Comparison of ENCODE assay signal across 23 cellular contexts in genomic region chr17:36741019-36741902, GRCh38.
"Had no signal": no experiment of that assay in that cellular context is flagged by ENCODE, and none has a peak within 500 bp of the region (broad histone marks: within the 10 kb centered on the region; RNA-seq: fewer than 3 reads in every experiment).

No MANE protein-coding gene starts in this region.

- H3K36me3 Mint-ChIP-seq: activated naive CD8-positive, alpha-beta T cell treated with anti-CD3 and anti-CD28 coated beads, Interleukin-2, amount 10 ng/mL, durations not matched to agents 7 days and 5 days; memory B cell; natural killer cell had no signal

- H3K27me3 Mint-ChIP-seq: stimulated activated naive CD8-positive, alpha-beta T cell treated with anti-CD3 and anti-CD28 coated beads, Interleukin-15, Interleukin-2, amounts not matched to agents 100 ng/mL and 50 ng/mL, for 24 hours had no signal

- H3K27me3 ChIP-seq: ascending aorta, right lobe of liver, upper lobe of left lung had no signal

- H3K9me3 Mint-ChIP-seq: activated naive CD8-positive, alpha-beta T cell treated with anti-CD3 and anti-CD28 coated beads, Interleukin-2, amount 10 ng/mL, durations not matched to agents 7 days and 5 days; effector memory CD8-positive, alpha-beta T cell; memory B cell; stimulated activated naive CD8-positive, alpha-beta T cell treated with anti-CD3 and anti-CD28 coated beads, Interleukin-15, Interleukin-2, amounts not matched to agents 100 ng/mL and 50 ng/mL, for 24 hours had no signal

- H3K27ac ChIP-seq: ascending aorta, brain microvascular endothelial cell, coronary artery, heart left ventricle, neutrophil, right lobe of liver had no signal

- H3K4me1 ChIP-seq: ascending aorta, heart left ventricle, right lobe of liver, upper lobe of left lung had no signal

- ATAC-seq: effector memory CD8-positive, alpha-beta T cell; esophagus mucosa; heart left ventricle had no signal

- H3K4me1 Mint-ChIP-seq: activated naive CD8-positive, alpha-beta T cell treated with anti-CD3 and anti-CD28 coated beads, Interleukin-2, amount 10 ng/mL, durations not matched to agents 7 days and 5 days; memory B cell had no signal

- DNase-seq: activated CD4-positive, alpha-beta T cell treated with anti-CD3 and anti-CD28 coated beads for 1 hour; activated CD4-positive, alpha-beta T cell treated with anti-CD3 and anti-CD28 coated beads, Interleukin-2, amount 50 U/mL, for 1 hour; activated effector memory CD4-positive, alpha-beta T cell treated with Interleukin-2 at 50 U/mL for 16 hours; activated naive CD4-positive, alpha-beta T cell treated with Interleukin-2 at 50 U/mL for 16 hours; activated naive CD8-positive, alpha-beta T cell treated with anti-CD3 and anti-CD28 coated beads, Interleukin-2, amount 10 ng/mL, durations not matched to agents 7 days and 5 days; activated T-cell treated with anti-CD3 and anti-CD28 coated beads for 4 hours; brain microvascular endothelial cell; effector memory CD8-positive, alpha-beta T cell; foreskin fibroblast; heart left ventricle; natural killer cell; right lobe of liver; stimulated activated CD4-positive, alpha-beta T cell treated with anti-CD3 and anti-CD28 coated beads, Interleukin-12 subunit alpha, Interleukin-12 subunit beta, amount 100 ng/mL, for 4 hours; stimulated activated CD4-positive, alpha-beta T cell treated with anti-CD3 and anti-CD28 coated beads, Interleukin-4, amount 100 ng/mL, for 1 hour; substantia nigra; T-helper 2 cell; upper lobe of left lung had no signal

- H3K36me3 ChIP-seq: ascending aorta, brain microvascular endothelial cell, heart left ventricle, neutrophil, right lobe of liver, upper lobe of left lung had no signal

- H3K4me3 Mint-ChIP-seq: activated naive CD8-positive, alpha-beta T cell treated with anti-CD3 and anti-CD28 coated beads, Interleukin-2, amount 10 ng/mL, durations not matched to agents 7 days and 5 days; effector memory CD8-positive, alpha-beta T cell; memory B cell; natural killer cell; stimulated activated naive CD8-positive, alpha-beta T cell treated with anti-CD3 and anti-CD28 coated beads, Interleukin-15, Interleukin-2, amounts not matched to agents 100 ng/mL and 50 ng/mL, for 24 hours had no signal

- H3K27ac Mint-ChIP-seq: activated naive CD8-positive, alpha-beta T cell treated with anti-CD3 and anti-CD28 coated beads, Interleukin-2, amount 10 ng/mL, durations not matched to agents 7 days and 5 days; effector memory CD8-positive, alpha-beta T cell; memory B cell; natural killer cell; stimulated activated naive CD8-positive, alpha-beta T cell treated with anti-CD3 and anti-CD28 coated beads, Interleukin-15, Interleukin-2, amounts not matched to agents 100 ng/mL and 50 ng/mL, for 24 hours had no signal

- H3K4me3 ChIP-seq: ascending aorta, coronary artery, heart left ventricle, right lobe of liver, upper lobe of left lung had no signal

- H3K9me3 ChIP-seq: ascending aorta, neutrophil, right lobe of liver, upper lobe of left lung had no signal
